In the genomic region with DNA sequence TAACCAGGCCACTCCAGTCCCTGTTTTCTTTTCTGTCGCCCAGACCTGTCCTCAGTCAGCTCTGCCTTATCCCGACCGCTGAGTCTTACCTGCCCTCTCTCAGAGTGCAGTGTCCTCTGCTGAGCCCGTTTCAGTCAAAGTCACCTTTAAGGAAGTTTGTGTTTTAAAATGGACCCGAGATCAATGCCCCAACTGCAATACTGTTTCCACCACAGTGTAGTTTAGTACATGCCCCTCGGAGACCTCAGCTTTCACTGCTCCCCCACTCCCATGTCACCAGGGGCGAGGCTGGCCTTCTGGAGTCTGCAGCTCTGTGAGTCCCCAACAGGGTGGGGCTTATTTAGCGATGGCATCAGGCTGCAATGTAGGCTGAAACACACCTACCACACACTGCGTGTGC, we compare ENCODE assay signal across 21 cellular contexts.
DNase-seq lines count a peak whose midpoint lies in the region; ATAC-seq and TF ChIP-seq lines count a peak whose summit lies in the region.
"Had no signal": no experiment of that assay in that cellular context is flagged by ENCODE, and none has a peak within 500 bp of the region (broad histone marks: within the 10 kb centered on the region; RNA-seq: fewer than 3 reads in every experiment).

No MANE protein-coding gene starts in this region.

- H3K9ac ChIP-seq in H9 (ENCODE audit: extremely low read depth, insufficient read length, low read length) (no peak overlapping the region), endodermal cell (ENCODE audit: extremely low read depth, low read length, poor library complexity, severe bottlenecking) (no peak overlapping the region)
- H3K9ac ChIP-seq: BLaER1 had no signal

- H3K4me1 ChIP-seq in H9 (ENCODE audit: insufficient read depth, low read length) (no peaks in the 10 kb centered on the region; the same call in 1 of the 2 replicates), endodermal cell (ENCODE audit: control insufficient read depth, insufficient read depth, low read length) (no peaks in the 10 kb centered on the region), osteoblast (ENCODE audit: insufficient read depth, low read length) (no peaks in the 10 kb centered on the region), vagina (no peaks in the 10 kb centered on the region)
- H3K4me1 ChIP-seq: Caco-2 had no signal

- H3K9me3 Mint-ChIP-seq in H9 (peaks cover 0 to under 1% of the 10 kb centered on the region in 2 experiments; a peak in 1 of 5 replicates), endodermal cell (no peaks in the 10 kb centered on the region), nephron progenitor cell (no peaks in the 10 kb centered on the region)
- H3K9me3 Mint-ChIP-seq: CD8-positive, alpha-beta T cell; GM23338 had no signal

- no peak overlapping the region for H3K14ac ChIP-seq in H9 (ENCODE audit: insufficient read depth, low read length)

- H2BK12ac ChIP-seq in H9 (ENCODE audit: insufficient read length, low read depth, low read length) = no peak overlapping the region

- H3K23me2 ChIP-seq in H9 (ENCODE audit: insufficient read length, low read depth, low read length, poor library complexity, severe bottlenecking) = no peaks in the 10 kb centered on the region

- no peak overlapping the region for H2AK5ac ChIP-seq in H9 (ENCODE audit: insufficient read length, low read length)

- H3K36me3 ChIP-seq in endodermal cell (ENCODE audit: control insufficient read depth, insufficient read depth, low read length) (no peaks in the 10 kb centered on the region), osteoblast (ENCODE audit: insufficient read depth, low read length) (no peaks in the 10 kb centered on the region), vagina (no peaks in the 10 kb centered on the region)
- H3K36me3 ChIP-seq: BLaER1 had no signal

- no peak for TF ChIP-seq CTCF in H9 (conservative IDR thresholded peaks at IDR 0.05)
- no peak for TF ChIP-seq CTCF in endodermal cell (conservative IDR thresholded peaks at IDR 0.05)
- TF ChIP-seq CTCF in osteoblast (IDR thresholded peaks at IDR 0.05; ENCODE audit: extremely low read depth, low read depth, low read length) = no peak
- TF ChIP-seq CTCF in vagina (IDR thresholded peaks at IDR 0.05) = no peak
- TF ChIP-seq CTCF in nephron progenitor cell (IDR thresholded peaks at IDR 0.05) = no peak

- H2BK5ac ChIP-seq in H9 (ENCODE audit: insufficient read length, low read length) = no peak overlapping the region

- H3K9me3 ChIP-seq in H9 (ENCODE audit: control insufficient read depth, low read depth, low read length) (no peaks in the 10 kb centered on the region), endodermal cell (ENCODE audit: control insufficient read depth, low read length) (no peaks in the 10 kb centered on the region), osteoblast (ENCODE audit: low read depth, low read length) (no peaks in the 10 kb centered on the region), vagina (no peaks in the 10 kb centered on the region)
- H3K9me3 ChIP-seq: BLaER1, Caco-2 had no signal

- ATAC-seq in GM18520 (IDR thresholded peaks at IDR 0.05; ENCODE audit: unreplicated experiment) = no peak
- ATAC-seq: CD8-positive, alpha-beta T cell; GM12878; GM23338; HCT116 had no signal

- no peak overlapping the region for H2AFZ ChIP-seq in H9 (ENCODE audit: low read length)
- H2AFZ ChIP-seq in osteoblast (ENCODE audit: low read length) = no peak overlapping the region
- H2AFZ ChIP-seq: GM23338 had no signal

- intact Hi-C loops in vagina (cut with DNase I) = no loop called here

- H4K20me1 ChIP-seq in H9 (ENCODE audit: control insufficient read depth, insufficient read depth, insufficient read length) (no peaks in the 10 kb centered on the region), osteoblast (ENCODE audit: insufficient read depth, low read length) (no peaks in the 10 kb centered on the region)
- H4K20me1 ChIP-seq: BLaER1 had no signal

- peak overlapping the region in 1 of 3 experiments; percentile 86; a peak in 2 of 7 replicates for H3K27ac Mint-ChIP-seq in H9
- no peak overlapping the region for H3K27ac Mint-ChIP-seq in endodermal cell
- no peak overlapping the region for H3K27ac Mint-ChIP-seq in nephron progenitor cell
- H3K27ac Mint-ChIP-seq: B cell; CD4-positive, CD25-positive, alpha-beta regulatory T cell; CD8-positive, alpha-beta T cell; GM23338 had no signal

- no peak overlapping the region for H3K18ac ChIP-seq in H9 (ENCODE audit: insufficient read length, low read depth, low read length)

- no peaks in the 10 kb centered on the region for H3K36me3 Mint-ChIP-seq in H9 (ENCODE audit: insufficient read depth in 1 of 3, low read depth in 3 of 3)
- no peaks in the 10 kb centered on the region for H3K36me3 Mint-ChIP-seq in endodermal cell (ENCODE audit: low read depth)
- no peaks in the 10 kb centered on the region for H3K36me3 Mint-ChIP-seq in nephron progenitor cell (ENCODE audit: low read depth)
- H3K36me3 Mint-ChIP-seq: CD4-positive, CD25-positive, alpha-beta regulatory T cell; CD8-positive, alpha-beta T cell had no signal

- no peak overlapping the region for H2BK120ac ChIP-seq in H9 (ENCODE audit: low read depth, low read length, poor library complexity, severe bottlenecking)

- H2BK15ac ChIP-seq in H9 (ENCODE audit: low read depth, low read length) = no peak overlapping the region

- H3K27ac ChIP-seq in H9 (ENCODE audit: insufficient read length, low read depth, low read length) = no peak overlapping the region
- H3K27ac ChIP-seq in endodermal cell (ENCODE audit: low read depth, low read length) = no peak overlapping the region
- H3K27ac ChIP-seq in osteoblast (ENCODE audit: low read depth, low read length) = no peak overlapping the region
- H3K27ac ChIP-seq in vagina = no peak overlapping the region
- H3K27ac ChIP-seq: 22Rv1, BLaER1, C4-2B had no signal

- no peaks in the 10 kb centered on the region for H3K79me1 ChIP-seq in H9 (ENCODE audit: insufficient read depth, low read depth, low read length, poor library complexity, severe bottlenecking)

- H4K8ac ChIP-seq in H9 (replicated peaks; ENCODE audit: insufficient read length, low read depth, low read length) = peak overlapping the region; percentile 35

- H3K56ac ChIP-seq in H9 (ENCODE audit: insufficient read length, low read depth, low read length) = no peak overlapping the region

- H3T11ph ChIP-seq in H9 (ENCODE audit: low read length) = no peak overlapping the region

- H3K79me2 ChIP-seq in H9 (ENCODE audit: insufficient read depth, low read length) (no peaks in the 10 kb centered on the region), osteoblast (ENCODE audit: insufficient read depth, low read length) (no peaks in the 10 kb centered on the region)

- no peak for TF ChIP-seq POLR2A in vagina (IDR thresholded peaks at IDR 0.05)

- H4K5ac ChIP-seq in H9 (ENCODE audit: insufficient read length, low read depth, low read length) = no peak overlapping the region

- H3K4me1 Mint-ChIP-seq in H9 (peaks cover 6 to 10% of the 10 kb centered on the region in 2 experiments), endodermal cell (no peaks in the 10 kb centered on the region), nephron progenitor cell (no peaks in the 10 kb centered on the region)
- H3K4me1 Mint-ChIP-seq: B cell; CD4-positive, CD25-positive, alpha-beta regulatory T cell had no signal

- no peak overlapping the region for H3K4ac ChIP-seq in H9 (ENCODE audit: low read depth, low read length)

- WGBS in H9 (ENCODE audit: extremely low coverage, insufficient read length, low lambda C conversion rate) = no CpG with 5 or more reads among the region's 9 CpGs
- WGBS in endodermal cell (ENCODE audit: insufficient coverage in 1 of 2, insufficient read length in 1 of 2), 2 experiments = 89 to 90% methylated on average over 3 to 9 of the region's 9 CpGs

- no peaks in the 10 kb centered on the region for H3K27me3 Mint-ChIP-seq in H9 (ENCODE audit: low read depth)
- peaks cover under 1% of the 10 kb centered on the region for H3K27me3 Mint-ChIP-seq in endodermal cell (ENCODE audit: insufficient read depth)
- peaks cover 12% of the 10 kb centered on the region for H3K27me3 Mint-ChIP-seq in nephron progenitor cell (ENCODE audit: low read depth, poor library complexity)
- H3K27me3 Mint-ChIP-seq: B cell; CD4-positive, CD25-positive, alpha-beta regulatory T cell had no signal

- H3K4me3 ChIP-seq in endodermal cell (ENCODE audit: low read length) (no peak overlapping the region), osteoblast (ENCODE audit: insufficient read depth, low read length) (no peak overlapping the region), vagina (no peak overlapping the region)
- H3K4me3 ChIP-seq: BLaER1, GM12878, GM23338 had no signal

- H3K4me3 Mint-ChIP-seq in H9 = no peak overlapping the region
- no peak overlapping the region for H3K4me3 Mint-ChIP-seq in endodermal cell
- no peak overlapping the region for H3K4me3 Mint-ChIP-seq in nephron progenitor cell
- H3K4me3 Mint-ChIP-seq: B cell; CD4-positive, CD25-positive, alpha-beta regulatory T cell; CD8-positive, alpha-beta T cell; GM23338 had no signal

- H3K27me3 ChIP-seq in H9 (ENCODE audit: insufficient read depth, low read length) (peaks cover 3% of the 10 kb centered on the region; the same call in 1 of the 2 replicates), endodermal cell (ENCODE audit: control insufficient read depth, insufficient read depth, low read length, poor library complexity, severe bottlenecking) (no peaks in the 10 kb centered on the region), osteoblast (ENCODE audit: insufficient read depth, low read length) (no peaks in the 10 kb centered on the region), vagina (no peaks in the 10 kb centered on the region)
- H3K27me3 ChIP-seq: BLaER1 had no signal

- DNase-seq in H9 (no peak), endodermal cell (peak; percentile 16), osteoblast (ENCODE audit: insufficient read length, low spot score, missing footprints) (peak; percentile 11), vagina (ENCODE audit: extremely low spot score in 2 of 2) (peak; percentile 46 to 56), nephron progenitor cell (no peak), OCI-M2 (lab: John Stamatoyannopoulos, UW; ENCODE audit: unreplicated experiment) (no peak)
- DNase-seq: Caco-2; CD4-positive, CD25-positive, alpha-beta regulatory T cell; DMS153; DND-41; GDM1; H7 had no signal

- H4K91ac ChIP-seq in H9 (ENCODE audit: insufficient read length, low read depth, low read length) = no peak overlapping the region

- H3K23ac ChIP-seq in H9 (ENCODE audit: insufficient read length, low read depth, low read length) = no peak overlapping the region

- H2BK20ac ChIP-seq in H9 (ENCODE audit: low read depth, low read length, poor library complexity, severe bottlenecking) = no peak overlapping the region

- H3K4me2 ChIP-seq in H9 (ENCODE audit: insufficient read depth, insufficient read length, low read length) = no peak overlapping the region
- H3K4me2 ChIP-seq in osteoblast (ENCODE audit: insufficient read depth, low read length) = no peak overlapping the region
- H3K4me2 ChIP-seq: BLaER1, GM23338 had no signal

Comparison
In these comparisons a context has a peak if more than half of its experiments do, and no peak if none do; other contexts are left out.
1. DNase-seq: peak in endodermal cell (single experiment), osteoblast (single experiment) and vagina (2 of 2); none in H9 (single experiment), nephron progenitor cell (single experiment) and OCI-M2 (single experiment).